ENCODE assay signal across 1 cellular context in the genomic region with DNA sequence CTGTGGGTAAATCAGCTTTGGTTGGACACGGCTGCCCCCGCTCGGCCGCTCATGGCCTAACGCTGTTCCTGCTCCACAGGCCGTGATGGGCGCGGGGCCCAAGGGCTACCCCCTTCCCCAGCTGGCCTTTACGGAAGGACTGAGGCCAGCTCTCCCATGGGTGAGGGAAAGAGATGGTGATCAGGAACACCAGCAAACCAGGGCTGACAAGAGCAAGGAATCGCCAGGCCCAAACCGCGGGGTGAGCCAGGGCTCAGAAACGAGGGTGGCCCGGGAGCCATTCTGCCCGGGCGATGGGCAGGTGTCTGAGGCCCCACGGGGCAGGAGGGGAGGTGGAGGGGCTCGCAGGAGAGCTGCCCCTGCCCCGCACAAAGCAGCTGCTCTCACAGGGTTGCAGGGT.
TF ChIP-seq lines count a peak whose summit lies in the region.

No MANE protein-coding gene starts in this region.

TF ChIP-seq in GM23338, 12 proteins besides CTCF, POLR2A, EP300 and RAD21 (continued from another document):
- TF ChIP-seq NANOG (IDR thresholded peaks at IDR 0.05; ENCODE audit: borderline replicate concordance) (no peak), EZH2 (IDR thresholded peaks at IDR 0.05; ENCODE audit: low read depth, unreplicated experiment) (no peak)
